Comparison of ENCODE assay signal across 1 cellular context in genomic region chr15:44492672-44493071, GRCh38.
TF ChIP-seq lines count a peak whose summit lies in the region.

No MANE protein-coding gene starts in this region.

TF ChIP-seq in HCT116, 20 proteins besides CTCF, POLR2A, EP300 and RAD21 (continued from another document):
- TF ChIP-seq, protein P1, sequence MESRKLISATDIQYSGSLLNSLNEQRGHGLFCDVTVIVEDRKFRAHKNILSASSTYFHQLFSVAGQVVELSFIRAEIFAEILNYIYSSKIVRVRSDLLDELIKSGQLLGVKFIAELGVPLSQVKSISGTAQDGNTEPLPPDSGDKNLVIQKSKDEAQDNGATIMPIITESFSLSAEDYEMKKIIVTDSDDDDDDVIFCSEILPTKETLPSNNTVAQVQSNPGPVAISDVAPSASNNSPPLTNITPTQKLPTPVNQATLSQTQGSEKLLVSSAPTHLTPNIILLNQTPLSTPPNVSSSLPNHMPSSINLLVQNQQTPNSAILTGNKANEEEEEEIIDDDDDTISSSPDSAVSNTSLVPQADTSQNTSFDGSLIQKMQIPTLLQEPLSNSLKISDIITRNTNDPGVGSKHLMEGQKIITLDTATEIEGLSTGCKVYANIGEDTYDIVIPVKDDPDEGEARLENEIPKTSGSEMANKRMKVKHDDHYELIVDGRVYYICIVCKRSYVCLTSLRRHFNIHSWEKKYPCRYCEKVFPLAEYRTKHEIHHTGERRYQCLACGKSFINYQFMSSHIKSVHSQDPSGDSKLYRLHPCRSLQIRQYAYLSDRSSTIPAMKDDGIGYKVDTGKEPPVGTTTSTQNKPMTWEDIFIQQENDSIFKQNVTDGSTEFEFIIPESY (IDR thresholded peaks at IDR 0.05; ENCODE audit: extremely low read depth, insufficient replicate concordance, low read length), result no peak
- no peak for TF ChIP-seq CEBPB (IDR thresholded peaks at IDR 0.05; ENCODE audit: low read depth)
- TF ChIP-seq SRF (IDR thresholded peaks at IDR 0.05; ENCODE audit: low read depth), result no peak
- TF ChIP-seq, protein P2, sequence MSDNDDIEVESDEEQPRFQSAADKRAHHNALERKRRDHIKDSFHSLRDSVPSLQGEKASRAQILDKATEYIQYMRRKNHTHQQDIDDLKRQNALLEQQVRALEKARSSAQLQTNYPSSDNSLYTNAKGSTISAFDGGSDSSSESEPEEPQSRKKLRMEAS (IDR thresholded peaks at IDR 0.05), result no peak
